In genomic region chr1:32887623-32888022, GRCh38 we compare ENCODE assay signal across 25 cellular contexts. TPM values are rescaled to one million over a fixed set of nuclear protein-coding genes. Genes with fewer than 3 reads are reported as not detected.
A peak's percentile ranks its signal among the peaks of the same experiment; 100 is the strongest.
DNase-seq lines count a peak whose midpoint lies in the region; ATAC-seq, FAIRE-seq and TF ChIP-seq lines count a peak whose summit lies in the region.
"Had no signal": no experiment of that assay in that cellular context is flagged by ENCODE, and none has a peak within 500 bp of the region (broad histone marks: within the 10 kb centered on the region; RNA-seq: fewer than 3 reads in every experiment).

No MANE protein-coding gene starts in this region.

- H4K20me1 ChIP-seq in H1 (replicated peaks in 1 of 2; ENCODE audit: control insufficient read depth in 1 of 2, insufficient read depth in 2 of 2, low read length in 2 of 2) (peaks cover 0 to 18% of the 10 kb centered on the region in 2 experiments), osteoblast (ENCODE audit: insufficient read depth, low read length) (peaks cover 4% of the 10 kb centered on the region)

- H3K79me1 ChIP-seq in H1 (ENCODE audit: low read depth, low read length) = no peaks in the 10 kb centered on the region

- H3K27ac ChIP-seq in H1 (ENCODE audit: low read depth, low read length) (no peak overlapping the region), osteoblast (ENCODE audit: low read depth, low read length) (no peak overlapping the region)
- H3K27ac ChIP-seq: PC-9, SJSA1 had no signal

- POLR2A ChIA-PET in H1 (lab: Charles Lee; ENCODE audit: partially characterized antibody) = no interaction called here

- H3K36me3 Mint-ChIP-seq in brain (no peaks in the 10 kb centered on the region), CD14-positive monocyte (peaks cover 0 to 5% of the 10 kb centered on the region in 2 donors)
- H3K36me3 Mint-ChIP-seq: CD8-positive, alpha-beta T cell had no signal

- TF ChIP-seq CTCF in brain (conservative IDR thresholded peaks at IDR 0.05) (no peak), H1 (IDR thresholded peaks at IDR 0.05; ENCODE audit: control extremely low read depth in 1 of 3, insufficient read depth in 1 of 3, low read depth in 1 of 3, low read length in 3 of 3) (no peak), osteoblast (IDR thresholded peaks at IDR 0.05; ENCODE audit: extremely low read depth, low read depth, low read length) (no peak), CD14-positive monocyte (IDR thresholded peaks at IDR 0.05) (no peak)

- peak overlapping the region; percentile 75; the same call in 1 of the 2 replicates for H2AK5ac ChIP-seq in H1 (ENCODE audit: low read depth, low read length)

- H3K4me3 ChIP-seq in H1 (ENCODE audit: extremely low read depth in 1 of 4, insufficient read depth in 2 of 4, low read depth in 3 of 4, low read length in 4 of 4) (no peak overlapping the region), osteoblast (ENCODE audit: insufficient read depth, low read length) (no peak overlapping the region)
- H3K4me3 ChIP-seq: GM12878, PC-9, SJSA1 had no signal

- CTCF ChIA-PET in H1 (lab: Charles Lee; ENCODE audit: partially characterized antibody) = interaction anchor here (1.0 to 19.0 kb wide), 6 partner anchors 5 to 552 kb away, joined by 3 to 382 read pairs (median 5); partner anchors contain the start of genes AZIN2, FNDC5 and HPCA

- no peak overlapping the region for H2BK5ac ChIP-seq in H1 (ENCODE audit: low read depth, low read length)

- H3K27ac Mint-ChIP-seq in brain (peak overlapping the region in 2 of 5 experiments; percentile 34 to 71), CD14-positive monocyte (no peak overlapping the region)
- H3K27ac Mint-ChIP-seq: CD8-positive, alpha-beta T cell had no signal

- H3K27me3 Mint-ChIP-seq in brain (peaks cover 57% of the 10 kb centered on the region), CD14-positive monocyte (ENCODE audit: low read depth in 3 of 3) (peaks cover 71 to 82% (median 79%) of the 10 kb centered on the region in 3 donors)

- DNase-seq in H1 (ENCODE audit: low read depth in 1 of 2, low spot score in 2 of 2) (no peak), osteoblast (ENCODE audit: insufficient read length, low spot score, missing footprints) (peak; percentile 62), left cardiac atrium (no peak), dermis blood vessel endothelial cell (no peak), CD14-positive monocyte (ENCODE audit: low spot score) (no peak), NCI-H1436 treated with DMSO at 0.1 percent for 48 hours (lab: John Stamatoyannopoulos, UW) (no peak)
- DNase-seq: CD8-positive, alpha-beta T cell; DMS 273 treated with DMSO at 0.1 percent for 48 hours; EL; GDM1; GOT3; HCEC 1CT; KBM-7; NCI-H1105 treated with DMSO at 0.1 percent for 48 hours; NCI-H2029; NCI-H446 treated with DMSO at 0.1 percent for 48 hours; PC-9 had no signal

- no peak overlapping the region for H4K5ac ChIP-seq in H1 (ENCODE audit: insufficient read length, low read depth, low read length)

- H3K4me2 ChIP-seq in H1 (ENCODE audit: insufficient read depth in 1 of 2, low read depth in 2 of 2, low read length in 2 of 2) (no peak overlapping the region), osteoblast (ENCODE audit: insufficient read depth, low read length) (no peak overlapping the region)
- H3K4me2 ChIP-seq: PC-9 had no signal

- 80% methylated on average over 12 of the region's 12 CpGs; no CpG with 5 or more reads in 1 of the 2 experiments for WGBS in H1 (ENCODE audit: extremely low coverage in 1 of 2, insufficient coverage in 1 of 2, insufficient read length in 1 of 2, insufficient replicate concordance in 2 of 2, low coverage in 1 of 2, low lambda C conversion rate in 2 of 2, missing lambda C conversion rate in 1 of 2), 2 experiments

- no peak overlapping the region for H2BK20ac ChIP-seq in H1 (ENCODE audit: low read length)

- peaks cover 0 to 7% (median 0%) of the 10 kb centered on the region in 5 experiments for H3K9me3 Mint-ChIP-seq in brain
- peaks cover 2 to 18% (median 8%) of the 10 kb centered on the region in 7 donors for H3K9me3 Mint-ChIP-seq in CD14-positive monocyte
- H3K9me3 Mint-ChIP-seq: CD8-positive, alpha-beta T cell had no signal

- no peak for TF ChIP-seq RAD21 in H1 (IDR thresholded peaks at IDR 0.05 in 1 of 2, conservative IDR thresholded peaks at IDR 0.05 in 1 of 2; ENCODE audit: low read depth in 2 of 2, low read length in 2 of 2)

- intact Hi-C loops in left cardiac atrium (cut with DNase I) = no loop called here
- intact Hi-C loops in CD14-positive monocyte (cut with micrococcal nuclease) = no loop called here

- H3K27me3 ChIP-seq in H1 (replicated peaks in 1 of 4; ENCODE audit: control insufficient read depth in 3 of 4, extremely low read depth in 1 of 4, insufficient read depth in 3 of 4, low read length in 3 of 4) (peaks cover 5 to 55% (median 31%) of the 10 kb centered on the region in 4 experiments), osteoblast (ENCODE audit: insufficient read depth, low read length) (peaks cover 47% of the 10 kb centered on the region)

- H3K14ac ChIP-seq in H1 (ENCODE audit: insufficient read length) = no peak overlapping the region

- no peak overlapping the region for H3K9ac ChIP-seq in H1 (replicated peaks in 1 of 4; ENCODE audit: extremely low read depth in 1 of 4, low read depth in 3 of 4, low read length in 3 of 4)

- TF ChIP-seq POLR2A in H1 (IDR thresholded peaks at IDR 0.05; ENCODE audit: control extremely low read depth in 1 of 2, low read depth in 2 of 2, low read length in 2 of 2) = no peak

- H3K4ac ChIP-seq in H1 (replicated peaks; ENCODE audit: insufficient read length, low read depth, low read length) = no peak overlapping the region

- H3K79me2 ChIP-seq in H1 (ENCODE audit: control insufficient read depth in 1 of 2, insufficient read depth in 2 of 2, low read length in 2 of 2) = no peaks in the 10 kb centered on the region
- no peaks in the 10 kb centered on the region for H3K79me2 ChIP-seq in osteoblast (ENCODE audit: insufficient read depth, low read length)

- peak overlapping the region; percentile 3 to 85 (median 75) for H3K4me3 Mint-ChIP-seq in brain
- H3K4me3 Mint-ChIP-seq in CD14-positive monocyte = peak overlapping the region in 1 of 2 donors; percentile 71
- H3K4me3 Mint-ChIP-seq: CD8-positive, alpha-beta T cell had no signal

- H3K23me2 ChIP-seq in H1 (ENCODE audit: low read depth, low read length) = peaks cover 5% of the 10 kb centered on the region; the same call in 1 of the 2 replicates

- no peak for ATAC-seq in left cardiac atrium
- ATAC-seq: CD8-positive, alpha-beta T cell; GM12878; Right ventricle myocardium inferior had no signal

- no peak overlapping the region for H4K91ac ChIP-seq in H1 (replicated peaks; ENCODE audit: insufficient read length, low read length)

- peaks cover 62% of the 10 kb centered on the region for H3K4me1 Mint-ChIP-seq in brain
- H3K4me1 Mint-ChIP-seq in CD14-positive monocyte = peaks cover 5% of the 10 kb centered on the region

- H3K36me3 ChIP-seq in H1 (ENCODE audit: control insufficient read depth in 2 of 4, insufficient read depth in 4 of 4, low read length in 3 of 4) (no peaks in the 10 kb centered on the region), osteoblast (ENCODE audit: insufficient read depth, low read length) (no peaks in the 10 kb centered on the region)
- H3K36me3 ChIP-seq: SJSA1 had no signal

- H2BK15ac ChIP-seq in H1 (ENCODE audit: low read length) = no peak overlapping the region

- H2AFZ ChIP-seq in H1 (ENCODE audit: low read length) = no peak overlapping the region
- H2AFZ ChIP-seq in osteoblast (ENCODE audit: low read length) = no peak overlapping the region
- H2AFZ ChIP-seq: PC-9 had no signal

- no peak overlapping the region; the same call in 1 of the 2 replicates for H3K18ac ChIP-seq in H1 (ENCODE audit: extremely low read depth, low read length)

- no peak overlapping the region for H2BK12ac ChIP-seq in H1 (ENCODE audit: low read depth, low read length)

- no peak overlapping the region for H3K23ac ChIP-seq in H1 (ENCODE audit: insufficient read length)

- TF ChIP-seq EP300 in H1 (IDR thresholded peaks at IDR 0.05; ENCODE audit: borderline replicate concordance in 1 of 2, low read depth in 2 of 2, low read length in 2 of 2) = no peak

- H3K4me1 ChIP-seq in H1 (replicated peaks in 1 of 4; ENCODE audit: control insufficient read depth in 3 of 4, insufficient read depth in 4 of 4, low read length in 3 of 4) (peaks cover 0 to 9% (median 3%) of the 10 kb centered on the region in 4 experiments; a peak in 5 of 7 replicates), osteoblast (ENCODE audit: insufficient read depth, low read length) (no peaks in the 10 kb centered on the region)

- no peak overlapping the region for H4K8ac ChIP-seq in H1 (ENCODE audit: extremely low read depth, insufficient read depth, low read length)

- no peak overlapping the region for H2BK120ac ChIP-seq in H1 (replicated peaks; ENCODE audit: low read depth, low read length)

- H3K56ac ChIP-seq in H1 (replicated peaks; ENCODE audit: insufficient read length, low read depth, low read length) = no peak overlapping the region

- H3K9me3 ChIP-seq in H1 (ENCODE audit: insufficient read depth in 2 of 2, low read depth in 1 of 2, low read length in 1 of 2) (peaks cover 0 to 4% of the 10 kb centered on the region in 2 experiments; a peak in 1 of 4 replicates), osteoblast (ENCODE audit: low read depth, low read length) (no peaks in the 10 kb centered on the region)
- H3K9me3 ChIP-seq: SJSA1 had no signal

- no peak for FAIRE-seq in H1 (lab: Jason Lieb, UNC)
- FAIRE-seq: GM12878 had no signal

RNA-seq across cellular contexts. Expression of gene HPCA, which starts 1.3 kb away (rescaled TPM):
- polyA plus RNA-seq in brain (ENCODE audit: insufficient read depth, low read depth, low replicate concordance) (75.9 TPM), H1 (2011; rRNA removed) (0.70 and 0.78 TPM in 2 replicates), CD14-positive monocyte (not detected)
- 0.84 and 1.4 TPM in 2 replicates for total RNA-seq in H1 (2021; fragmentation: NEBNext Ultra II Directional; extraction: Animal tissue kit (Norgen Biotek cat#: 25700))
- polyA plus RNA-seq in H1 (2011; cell fraction: cytosol; rRNA removed) = 0.70 TPM
- 4.6 TPM for polyA plus RNA-seq in H1 (2011; cell fraction: nucleus; rRNA removed)
- polyA plus RNA-seq in H1 (2012, experiment 1 of 2) = 1.2 to 2.0 TPM (median 1.4 TPM) in 4 replicates
- 3.1 TPM for polyA plus RNA-seq in H1 (2012, experiment 2 of 2)
- polyA plus RNA-seq in H1 (2013, experiment 1 of 2) = 2.2 TPM
- polyA plus RNA-seq in H1 (2013, experiment 2 of 2) = 2.9 TPM
- polyA minus RNA-seq in H1 (2011; rRNA and poly(A)+ RNA removed) = 0.49 and 0.60 TPM in 2 replicates
- polyA minus RNA-seq in H1 (2011; cell fraction: cytosol; rRNA and poly(A)+ RNA removed) = not detected
- polyA minus RNA-seq in H1 (2011; cell fraction: nucleus; rRNA and poly(A)+ RNA removed) = 3.9 TPM
- total RNA-seq in osteoblast (not detected in 2 replicates), left cardiac atrium (not detected), dermis blood vessel endothelial cell (0.05 TPM in 1 of 2 replicates, not detected in the other)
- total RNA-seq: CD8-positive, alpha-beta T cell; GM12878; LHCN-M2; MCF 10A; PC-9; Right ventricle myocardium inferior; RPMI7951; SJSA1 had no signal

RNA-seq across cellular contexts. Expression of gene TMEM54, which starts 13.6 kb away (rescaled TPM):
- polyA plus RNA-seq in brain (ENCODE audit: insufficient read depth, low read depth, low replicate concordance) (51.4 TPM), H1 (2011; rRNA removed) (58.7 and 85.7 TPM in 2 replicates), CD14-positive monocyte (not detected)
- 7.3 and 9.5 TPM in 2 replicates for total RNA-seq in H1 (2021; fragmentation: NEBNext Ultra II Directional; extraction: Animal tissue kit (Norgen Biotek cat#: 25700))
- polyA plus RNA-seq in H1 (2011; cell fraction: cytosol; rRNA removed) = 45.9 TPM
- 40.0 TPM for polyA plus RNA-seq in H1 (2011; cell fraction: nucleus; rRNA removed)
- 8.6 to 23.6 TPM (median 17.8 TPM) in 4 replicates for polyA plus RNA-seq in H1 (2012, experiment 1 of 2)
- 19.8 TPM for polyA plus RNA-seq in H1 (2012, experiment 2 of 2)
- polyA plus RNA-seq in H1 (2013, experiment 1 of 2) = 8.6 TPM
- polyA plus RNA-seq in H1 (2013, experiment 2 of 2) = 9.0 TPM
- 9.8 TPM in 2 replicates for polyA minus RNA-seq in H1 (2011; rRNA and poly(A)+ RNA removed)
- polyA minus RNA-seq in H1 (2011; cell fraction: cytosol; rRNA and poly(A)+ RNA removed) = 10.6 TPM
- 6.2 TPM for polyA minus RNA-seq in H1 (2011; cell fraction: nucleus; rRNA and poly(A)+ RNA removed)
- total RNA-seq in osteoblast (16.5 and 22.4 TPM in 2 replicates), left cardiac atrium (10 to 100 TPM; 11.4 to 11.5 TPM), dermis blood vessel endothelial cell (20.1 and 30.6 TPM in 2 replicates)
- total RNA-seq: CD8-positive, alpha-beta T cell had no signal

RNA-seq across cellular contexts. Expression of gene FNDC5, which starts 16.9 kb away (rescaled TPM):
- polyA plus RNA-seq in brain (ENCODE audit: insufficient read depth, low read depth, low replicate concordance) (20.8 TPM), H1 (2011; rRNA removed) (1.8 and 3.2 TPM in 2 replicates), CD14-positive monocyte (not detected)
- total RNA-seq in H1 (2021; fragmentation: NEBNext Ultra II Directional; extraction: Animal tissue kit (Norgen Biotek cat#: 25700)) = 0.94 and 2.0 TPM in 2 replicates
- polyA plus RNA-seq in H1 (2011; cell fraction: cytosol; rRNA removed) = 3.3 TPM
- 6.4 TPM for polyA plus RNA-seq in H1 (2011; cell fraction: nucleus; rRNA removed)
- polyA plus RNA-seq in H1 (2012, experiment 1 of 2) = 2.3 to 4.0 TPM (median 3.0 TPM) in 4 replicates
- polyA plus RNA-seq in H1 (2012, experiment 2 of 2) = 1.0 TPM
- 3.2 TPM for polyA plus RNA-seq in H1 (2013, experiment 1 of 2)
- polyA plus RNA-seq in H1 (2013, experiment 2 of 2) = 2.1 TPM
- 1.9 and 2.2 TPM in 2 replicates for polyA minus RNA-seq in H1 (2011; rRNA and poly(A)+ RNA removed)
- not detected for polyA minus RNA-seq in H1 (2011; cell fraction: cytosol; rRNA and poly(A)+ RNA removed)
- polyA minus RNA-seq in H1 (2011; cell fraction: nucleus; rRNA and poly(A)+ RNA removed) = 1.3 TPM
- total RNA-seq in osteoblast (0.36 TPM in 1 of 2 replicates, not detected in the other), left cardiac atrium (10 to 100 TPM; 74.3 to 92.5 TPM), dermis blood vessel endothelial cell (0.85 and 0.88 TPM in 2 replicates)
- total RNA-seq: CD8-positive, alpha-beta T cell; GM12878; HT-29; MCF 10A; PC-9 had no signal

Comparison
In these comparisons a context has a peak if more than half of its experiments do, and no peak if none do; other contexts are left out.
1. RNA of gene FNDC5, which starts 16.9 kb away (total RNA-seq): 74.3 to 92.5 TPM in left cardiac atrium; 0.94 to 2.0 TPM in H1, 0.85 to 0.88 TPM in dermis blood vessel endothelial cell and 0.36 TPM in osteoblast; every median in the first group is over 10 times any median in the second.